ENCODE assay signal across 27 cellular contexts in the genomic region with DNA sequence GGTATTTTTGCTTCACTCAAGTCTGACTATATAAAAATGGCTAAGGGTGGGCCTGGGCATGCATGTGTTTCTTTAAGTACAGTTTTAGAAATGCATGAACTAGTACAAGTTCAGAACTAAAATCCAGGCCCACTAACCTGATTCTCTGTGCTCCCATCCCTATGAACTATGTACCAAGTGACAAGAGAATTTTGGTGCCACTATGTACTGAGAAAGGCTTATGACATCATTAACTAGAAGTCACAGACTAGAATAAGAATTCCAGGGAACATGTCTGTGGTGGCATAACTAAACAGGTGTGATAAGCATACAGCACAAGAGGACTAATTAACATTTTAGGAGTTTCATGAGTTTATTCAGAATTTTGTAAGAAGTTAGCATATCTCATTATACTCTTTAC.
"Had no signal": no experiment of that assay in that cellular context is flagged by ENCODE, and none has a peak within 500 bp of the region (broad histone marks: within the 10 kb centered on the region; RNA-seq: fewer than 3 reads in every experiment).

No MANE protein-coding gene starts in this region.

- H3K9me3 ChIP-seq: gastroesophageal sphincter had no signal

- H3K27ac ChIP-seq: ascending aorta, brain microvascular endothelial cell, esophagus squamous epithelium, gastroesophageal sphincter had no signal

- DNase-seq: activated CD4-positive, alpha-beta memory T cell treated with anti-CD3 and anti-CD28 coated beads, Interleukin-2, amount 10 ng/mL, durations not matched to agents 7 days and 5 days; activated CD4-positive, alpha-beta T cell treated with anti-CD3 and anti-CD28 coated beads for 36 hours; activated CD4-positive, alpha-beta T cell treated with anti-CD3 and anti-CD28 coated beads, Interleukin-2, amount 10 ng/mL, durations not matched to agents 7 days and 5 days; activated CD4-positive, alpha-beta T cell treated with anti-CD3 and anti-CD28 coated beads, Interleukin-2, amount 50 U/mL, for 4 hours; activated CD4-positive, CD25-positive, alpha-beta regulatory T cell; activated CD4-positive, CD25-positive, alpha-beta regulatory T cell treated with anti-CD3 and anti-CD28 coated beads, Interleukin-2, amount 50 U/mL, for 72 hours; activated CD8-positive, alpha-beta memory T cell treated with anti-CD3 and anti-CD28 coated beads, Interleukin-2, amount 50 U/mL, for 48 hours; activated gamma-delta T cell; activated naive CD4-positive, alpha-beta T cell; activated naive CD4-positive, alpha-beta T cell treated with anti-CD3 and anti-CD28 coated beads, Interleukin-2, amount 10 ng/mL, durations not matched to agents 7 days and 5 days; activated naive CD8-positive, alpha-beta T cell treated with anti-CD3 and anti-CD28 coated beads, Interleukin-2, amount 10 ng/mL, durations not matched to agents 7 days and 5 days; activated T-cell treated with anti-CD3 and anti-CD28 coated beads for 4 hours; activated T-cell treated with anti-CD3 and anti-CD28 coated beads, Interleukin-2, amount 50 U/mL, for 24 hours; activated T-cell treated with anti-CD3 and anti-CD28 coated beads, Interleukin-2, amount 50 U/mL, for 72 hours; brain microvascular endothelial cell; caudate nucleus; cortex of kidney; dermis blood vessel endothelial cell; effector CD4-positive, alpha-beta T cell; effector memory CD8-positive, alpha-beta T cell; esophagus squamous epithelium; foreskin melanocyte had no signal

- H3K4me1 ChIP-seq: ascending aorta, esophagus squamous epithelium, gastroesophageal sphincter had no signal

- H3K4me1 Mint-ChIP-seq: activated CD4-positive, alpha-beta memory T cell treated with anti-CD3 and anti-CD28 coated beads, Interleukin-2, amount 10 ng/mL, durations not matched to agents 7 days and 5 days; activated CD4-positive, alpha-beta T cell treated with anti-CD3 and anti-CD28 coated beads for 36 hours; activated CD4-positive, alpha-beta T cell treated with anti-CD3 and anti-CD28 coated beads, Interleukin-2, amount 10 ng/mL, durations not matched to agents 7 days and 5 days; activated naive CD4-positive, alpha-beta T cell treated with anti-CD3 and anti-CD28 coated beads, Interleukin-2, amount 10 ng/mL, durations not matched to agents 7 days and 5 days; activated naive CD8-positive, alpha-beta T cell treated with anti-CD3 and anti-CD28 coated beads, Interleukin-2, amount 10 ng/mL, durations not matched to agents 7 days and 5 days had no signal

- H3K4me3 ChIP-seq: ascending aorta, esophagus squamous epithelium, gastroesophageal sphincter had no signal

- H3K27me3 ChIP-seq: ascending aorta, brain microvascular endothelial cell, esophagus squamous epithelium, gastroesophageal sphincter had no signal

- ATAC-seq: activated CD4-positive, alpha-beta T cell treated with anti-CD3 and anti-CD28 coated beads for 36 hours; activated naive CD4-positive, alpha-beta T cell treated with anti-CD3 and anti-CD28 coated beads, Interleukin-2, amount 50 U/mL, for 72 hours; activated T-cell treated with anti-CD3 and anti-CD28 coated beads, Interleukin-2, amount 50 U/mL, for 72 hours; effector memory CD8-positive, alpha-beta T cell; gastroesophageal sphincter had no signal

- H3K27ac Mint-ChIP-seq: activated CD4-positive, alpha-beta memory T cell treated with anti-CD3 and anti-CD28 coated beads, Interleukin-2, amount 10 ng/mL, durations not matched to agents 7 days and 5 days; activated CD4-positive, alpha-beta T cell treated with anti-CD3 and anti-CD28 coated beads for 36 hours; activated CD4-positive, alpha-beta T cell treated with anti-CD3 and anti-CD28 coated beads, Interleukin-2, amount 10 ng/mL, durations not matched to agents 7 days and 5 days; activated naive CD4-positive, alpha-beta T cell treated with anti-CD3 and anti-CD28 coated beads, Interleukin-2, amount 10 ng/mL, durations not matched to agents 7 days and 5 days; activated naive CD4-positive, alpha-beta T cell treated with anti-CD3 and anti-CD28 coated beads, Interleukin-2, amount 50 U/mL, for 72 hours; activated naive CD8-positive, alpha-beta T cell treated with anti-CD3 and anti-CD28 coated beads, Interleukin-2, amount 10 ng/mL, durations not matched to agents 7 days and 5 days; activated T-cell treated with anti-CD3 and anti-CD28 coated beads, Interleukin-2, amount 50 U/mL, for 24 hours; activated T-cell treated with anti-CD3 and anti-CD28 coated beads, Interleukin-2, amount 50 U/mL, for 72 hours; effector memory CD8-positive, alpha-beta T cell had no signal

- FAIRE-seq: bronchial epithelial cell, colon had no signal

- H3K36me3 Mint-ChIP-seq: activated naive CD4-positive, alpha-beta T cell treated with anti-CD3 and anti-CD28 coated beads, Interleukin-2, amount 10 ng/mL, durations not matched to agents 7 days and 5 days; activated naive CD8-positive, alpha-beta T cell treated with anti-CD3 and anti-CD28 coated beads, Interleukin-2, amount 10 ng/mL, durations not matched to agents 7 days and 5 days had no signal

- H3K9me3 Mint-ChIP-seq: activated CD4-positive, alpha-beta memory T cell treated with anti-CD3 and anti-CD28 coated beads, Interleukin-2, amount 10 ng/mL, durations not matched to agents 7 days and 5 days; activated CD4-positive, alpha-beta T cell treated with anti-CD3 and anti-CD28 coated beads, Interleukin-2, amount 10 ng/mL, durations not matched to agents 7 days and 5 days; activated naive CD4-positive, alpha-beta T cell treated with anti-CD3 and anti-CD28 coated beads, Interleukin-2, amount 10 ng/mL, durations not matched to agents 7 days and 5 days; activated naive CD8-positive, alpha-beta T cell treated with anti-CD3 and anti-CD28 coated beads, Interleukin-2, amount 10 ng/mL, durations not matched to agents 7 days and 5 days; activated T-cell treated with anti-CD3 and anti-CD28 coated beads, Interleukin-2, amount 50 U/mL, for 24 hours; activated T-cell treated with anti-CD3 and anti-CD28 coated beads, Interleukin-2, amount 50 U/mL, for 72 hours; effector memory CD8-positive, alpha-beta T cell had no signal

- H3K36me3 ChIP-seq: ascending aorta, brain microvascular endothelial cell, esophagus squamous epithelium, gastroesophageal sphincter had no signal

- H3K4me3 Mint-ChIP-seq: activated CD4-positive, alpha-beta memory T cell treated with anti-CD3 and anti-CD28 coated beads, Interleukin-2, amount 10 ng/mL, durations not matched to agents 7 days and 5 days; activated CD4-positive, alpha-beta T cell treated with anti-CD3 and anti-CD28 coated beads for 36 hours; activated CD4-positive, alpha-beta T cell treated with anti-CD3 and anti-CD28 coated beads, Interleukin-2, amount 10 ng/mL, durations not matched to agents 7 days and 5 days; activated naive CD4-positive, alpha-beta T cell treated with anti-CD3 and anti-CD28 coated beads, Interleukin-2, amount 10 ng/mL, durations not matched to agents 7 days and 5 days; activated naive CD8-positive, alpha-beta T cell treated with anti-CD3 and anti-CD28 coated beads, Interleukin-2, amount 10 ng/mL, durations not matched to agents 7 days and 5 days; activated T-cell treated with anti-CD3 and anti-CD28 coated beads, Interleukin-2, amount 50 U/mL, for 24 hours; activated T-cell treated with anti-CD3 and anti-CD28 coated beads, Interleukin-2, amount 50 U/mL, for 72 hours; effector memory CD8-positive, alpha-beta T cell had no signal

- H3K27me3 Mint-ChIP-seq: activated CD4-positive, alpha-beta memory T cell treated with anti-CD3 and anti-CD28 coated beads, Interleukin-2, amount 10 ng/mL, durations not matched to agents 7 days and 5 days; activated CD4-positive, alpha-beta T cell treated with anti-CD3 and anti-CD28 coated beads for 36 hours; activated CD4-positive, alpha-beta T cell treated with anti-CD3 and anti-CD28 coated beads, Interleukin-2, amount 10 ng/mL, durations not matched to agents 7 days and 5 days; activated naive CD4-positive, alpha-beta T cell treated with anti-CD3 and anti-CD28 coated beads, Interleukin-2, amount 10 ng/mL, durations not matched to agents 7 days and 5 days; activated T-cell treated with anti-CD3 and anti-CD28 coated beads, Interleukin-2, amount 50 U/mL, for 24 hours; effector memory CD8-positive, alpha-beta T cell had no signal
